8 cellular contexts compared by ENCODE assay signal in the genomic region with DNA sequence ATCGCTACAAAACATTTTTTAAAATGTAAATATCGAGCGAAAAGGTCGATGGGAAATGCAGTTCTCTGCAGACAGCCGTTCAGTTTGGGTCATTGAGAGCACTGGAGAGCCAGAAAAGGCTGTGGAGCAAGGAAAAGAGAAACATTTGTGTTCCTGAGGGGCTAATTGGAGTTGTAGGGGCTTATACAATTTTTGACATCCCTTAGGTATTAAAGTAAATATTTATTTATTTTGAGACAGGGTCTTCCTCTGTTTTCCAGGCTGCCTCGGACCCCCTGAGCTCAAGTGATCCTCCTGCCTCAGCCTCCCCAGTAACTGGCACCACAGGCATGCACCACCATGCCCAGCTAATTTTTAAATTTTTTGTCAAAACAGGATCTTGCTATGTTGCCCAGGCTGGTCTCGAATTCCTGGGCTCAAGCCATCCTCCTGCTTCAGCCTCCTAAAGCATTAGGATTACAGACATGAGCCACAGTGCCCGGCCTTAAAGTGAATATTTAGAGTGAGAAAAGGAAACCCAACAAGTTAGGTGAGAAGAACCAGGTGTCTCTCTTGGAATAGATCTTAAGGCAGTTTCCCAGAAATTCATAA. TPM values are rescaled to one million over a fixed set of nuclear protein-coding genes. Genes with fewer than 3 reads are reported as not detected.
DNase-seq lines count a peak whose midpoint lies in the region; ATAC-seq and TF ChIP-seq lines count a peak whose summit lies in the region.

No MANE protein-coding gene starts in this region.

- no TSS peak for BruUV-seq in HCT116 (replicated peaks; lab: Mats Ljungman, UMichigan)

- intact Hi-C loops in HCT116 (cut with micrococcal nuclease), result no loop called here
- intact Hi-C loops in left lung (cut with DNase I), result no loop called here
- intact Hi-C loops in transverse colon (cut with DNase I; ENCODE audit: low total_unique reads), result no loop called here

- RAD21 ChIA-PET in HCT116 (lab: Charles Lee; ENCODE audit: low non-redundant PET in 1 of 2, low total read pairs in 2 of 2, uncharacterized antibody in 2 of 2, unreplicated experiment in 2 of 2), result no interaction called here

- peaks cover 35% of the 10 kb centered on the region for H3K79me2 ChIP-seq in HCT116 (ENCODE audit: insufficient read depth, low read length)

- H3K36me3 ChIP-seq in HCT116 (ENCODE audit: control insufficient read depth in 1 of 2, insufficient read depth in 2 of 2, low read length in 2 of 2), result no peaks in the 10 kb centered on the region
- no peaks in the 10 kb centered on the region for H3K36me3 ChIP-seq in left lung
- H3K36me3 ChIP-seq in transverse colon, result no peaks in the 10 kb centered on the region

- WGBS in transverse colon (ENCODE audit: low coverage in 1 of 2), 2 donors, result 30 to 33% methylated on average over 4 to 8 of the region's 8 CpGs

- no peak for TF ChIP-seq RAD21 in HCT116 (IDR thresholded peaks at IDR 0.05; ENCODE audit: low read depth)

- H3K4me1 ChIP-seq in HCT116 (ENCODE audit: control insufficient read depth in 1 of 2, insufficient read depth in 2 of 2, low read length in 2 of 2), result peaks cover 17 to 46% of the 10 kb centered on the region in 2 experiments
- peaks cover 22 to 79% of the 10 kb centered on the region in 2 donors for H3K4me1 ChIP-seq in left lung
- H3K4me1 ChIP-seq in transverse colon, result peaks cover 16 to 47% (median 31%) of the 10 kb centered on the region in 4 donors

- H3K9me3 ChIP-seq in HCT116 (ENCODE audit: control insufficient read depth in 1 of 2, insufficient read depth in 1 of 2, low read depth in 1 of 2, low read length in 2 of 2) (no peaks in the 10 kb centered on the region), left lung (no peaks in the 10 kb centered on the region), transverse colon (no peaks in the 10 kb centered on the region)

- no peak for TF ChIP-seq POLR2A in HCT116 (IDR thresholded peaks at IDR 0.05; ENCODE audit: borderline replicate concordance, extremely low read depth, insufficient read depth, insufficient read length)
- no peak for TF ChIP-seq POLR2A in transverse colon (IDR thresholded peaks at IDR 0.05)

- peak overlapping the region; percentile 54 for H3K27ac ChIP-seq in HCT116 (ENCODE audit: low read depth, low read length)
- peak overlapping the region; percentile 78 to 92 for H3K27ac ChIP-seq in left lung
- H3K27ac ChIP-seq in transverse colon, result peak overlapping the region; percentile 80 to 91 (median 86)

- no peaks in the 10 kb centered on the region for H3K27me3 Mint-ChIP-seq in activated naive CD8-positive, alpha-beta T cell

- POLR2A ChIA-PET in AG04449 (lab: Yijun Ruan, JAX), result no interaction called here
- POLR2A ChIA-PET in HCT116 (lab: Charles Lee), result no interaction called here

- H2AFZ ChIP-seq in HCT116 (ENCODE audit: low read depth, low read length, poor library complexity, severe bottlenecking), result peak overlapping the region; percentile 82

- TF ChIP-seq CTCF in AG04449 (IDR thresholded peaks at IDR 0.05; ENCODE audit: insufficient read depth, low read length, missing control alignments) (no peak), HCT116 (IDR thresholded peaks at IDR 0.05 in 2 of 3, conservative IDR thresholded peaks at IDR 0.05 in 1 of 3; ENCODE audit: borderline replicate concordance in 1 of 3, insufficient read depth in 1 of 3, low read depth in 2 of 3, low read length in 2 of 3) (no peak), left lung (IDR thresholded peaks at IDR 0.05) (no peak), transverse colon (IDR thresholded peaks at IDR 0.05) (no peak)

- CTCF ChIA-PET in AG04449 (lab: Yijun Ruan, JAX) (interaction anchor here (0.6 to 1.0 kb wide), 2 partner anchors 19 to 129 kb away, joined by 4 read pairs; a partner anchor contains a TSS), HCT116 (lab: Charles Lee) (no interaction called here)

- peak overlapping the region; percentile 92 for H3K4me2 ChIP-seq in HCT116 (ENCODE audit: low read length)

- H3K4me3 ChIP-seq in AG04449 (ENCODE audit: low read depth, low read length) (peak overlapping the region; percentile 45), HCT116 (replicated peaks in 1 of 2; ENCODE audit: low read depth in 1 of 2, low read length in 2 of 2) (peak overlapping the region; percentile 45 to 59), left lung (peak overlapping the region; percentile 19 to 59), transverse colon (peak overlapping the region in 3 of 4 donors; percentile 23 to 61 (median 57))

- H3K27me3 ChIP-seq in HCT116 (ENCODE audit: insufficient read depth, low read length) (no peaks in the 10 kb centered on the region), left lung (no peaks in the 10 kb centered on the region), transverse colon (no peaks in the 10 kb centered on the region)

- no peaks in the 10 kb centered on the region for H3K36me3 Mint-ChIP-seq in activated naive CD8-positive, alpha-beta T cell

- H3K27ac Mint-ChIP-seq in activated naive CD8-positive, alpha-beta T cell, result peak overlapping the region; percentile 88

- no peak for TF ChIP-seq EP300 in transverse colon (IDR thresholded peaks at IDR 0.05; ENCODE audit: low read depth)

- no peaks in the 10 kb centered on the region for H3K9me3 Mint-ChIP-seq in activated naive CD8-positive, alpha-beta T cell (ENCODE audit: low read depth)

- H3K9ac ChIP-seq in HCT116 (ENCODE audit: low read length), result peak overlapping the region; percentile 70

- no peaks in the 10 kb centered on the region for H4K20me1 ChIP-seq in HCT116 (ENCODE audit: insufficient read depth)

- in situ Hi-C loops in transverse colon (cut with MboI; ENCODE audit: low pct_ligation_motif_present in 1 of 4, low pct_unique_long_range_greater_than_20kb in 1 of 4, low sequenced_read_pairs in 3 of 4), result no loop called here

- DNase-seq in AG04449 (ENCODE audit: low read depth, low spot score), result no peak
- DNase-seq in HCT116 (ENCODE audit: low read depth, low spot score), result no peak
- DNase-seq in left lung, result no peak
- no peak for DNase-seq in transverse colon
- no peak for DNase-seq in NCI-H345 (lab: John Stamatoyannopoulos, UW)
- DNase-seq in AG08396 (ENCODE audit: low spot score), result no peak

- no peaks in the 10 kb centered on the region for H3K9me2 ChIP-seq in HCT116 (ENCODE audit: insufficient read depth)

- no peak for ATAC-seq in HCT116
- ATAC-seq in left lung, result no peak
- no peak for ATAC-seq in GM19463 (IDR thresholded peaks at IDR 0.05; ENCODE audit: unreplicated experiment)

- peak overlapping the region; percentile 93 for H3K4me3 Mint-ChIP-seq in activated naive CD8-positive, alpha-beta T cell

- H3K4me1 Mint-ChIP-seq in activated naive CD8-positive, alpha-beta T cell (ENCODE audit: low read depth), result peaks cover 32% of the 10 kb centered on the region

TF ChIP-seq in HCT116, 20 proteins besides CTCF, POLR2A, EP300 and RAD21 (continues in another document):
- no peak for TF ChIP-seq ZNF274 (IDR thresholded peaks at IDR 0.05; ENCODE audit: low read depth, low read length)
- no peak for TF ChIP-seq ZFX (IDR thresholded peaks at IDR 0.05)
- TF ChIP-seq, protein P1, sequence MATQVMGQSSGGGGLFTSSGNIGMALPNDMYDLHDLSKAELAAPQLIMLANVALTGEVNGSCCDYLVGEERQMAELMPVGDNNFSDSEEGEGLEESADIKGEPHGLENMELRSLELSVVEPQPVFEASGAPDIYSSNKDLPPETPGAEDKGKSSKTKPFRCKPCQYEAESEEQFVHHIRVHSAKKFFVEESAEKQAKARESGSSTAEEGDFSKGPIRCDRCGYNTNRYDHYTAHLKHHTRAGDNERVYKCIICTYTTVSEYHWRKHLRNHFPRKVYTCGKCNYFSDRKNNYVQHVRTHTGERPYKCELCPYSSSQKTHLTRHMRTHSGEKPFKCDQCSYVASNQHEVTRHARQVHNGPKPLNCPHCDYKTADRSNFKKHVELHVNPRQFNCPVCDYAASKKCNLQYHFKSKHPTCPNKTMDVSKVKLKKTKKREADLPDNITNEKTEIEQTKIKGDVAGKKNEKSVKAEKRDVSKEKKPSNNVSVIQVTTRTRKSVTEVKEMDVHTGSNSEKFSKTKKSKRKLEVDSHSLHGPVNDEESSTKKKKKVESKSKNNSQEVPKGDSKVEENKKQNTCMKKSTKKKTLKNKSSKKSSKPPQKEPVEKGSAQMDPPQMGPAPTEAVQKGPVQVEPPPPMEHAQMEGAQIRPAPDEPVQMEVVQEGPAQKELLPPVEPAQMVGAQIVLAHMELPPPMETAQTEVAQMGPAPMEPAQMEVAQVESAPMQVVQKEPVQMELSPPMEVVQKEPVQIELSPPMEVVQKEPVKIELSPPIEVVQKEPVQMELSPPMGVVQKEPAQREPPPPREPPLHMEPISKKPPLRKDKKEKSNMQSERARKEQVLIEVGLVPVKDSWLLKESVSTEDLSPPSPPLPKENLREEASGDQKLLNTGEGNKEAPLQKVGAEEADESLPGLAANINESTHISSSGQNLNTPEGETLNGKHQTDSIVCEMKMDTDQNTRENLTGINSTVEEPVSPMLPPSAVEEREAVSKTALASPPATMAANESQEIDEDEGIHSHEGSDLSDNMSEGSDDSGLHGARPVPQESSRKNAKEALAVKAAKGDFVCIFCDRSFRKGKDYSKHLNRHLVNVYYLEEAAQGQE (IDR thresholded peaks at IDR 0.05; ENCODE audit: low read depth), result no peak
- TF ChIP-seq, protein P2, sequence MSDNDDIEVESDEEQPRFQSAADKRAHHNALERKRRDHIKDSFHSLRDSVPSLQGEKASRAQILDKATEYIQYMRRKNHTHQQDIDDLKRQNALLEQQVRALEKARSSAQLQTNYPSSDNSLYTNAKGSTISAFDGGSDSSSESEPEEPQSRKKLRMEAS (IDR thresholded peaks at IDR 0.05), result no peak
- TF ChIP-seq, protein P3, sequence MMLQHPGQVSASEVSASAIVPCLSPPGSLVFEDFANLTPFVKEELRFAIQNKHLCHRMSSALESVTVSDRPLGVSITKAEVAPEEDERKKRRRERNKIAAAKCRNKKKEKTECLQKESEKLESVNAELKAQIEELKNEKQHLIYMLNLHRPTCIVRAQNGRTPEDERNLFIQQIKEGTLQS (IDR thresholded peaks at IDR 0.05), result no peak
- TF ChIP-seq EZH2 (IDR thresholded peaks at IDR 0.05), result no peak

RNA-seq across cellular contexts. Expression of a gene that starts 0.8 kb away (rescaled TPM):
- total RNA-seq in HCT116 (2021; ENCODE audit: unreplicated experiment) (67.5 TPM), left lung (10 to 100 TPM; 52.0 to 59.6 TPM), transverse colon (10 to 100 TPM; 15.0 to 24.5 (median 18.4) TPM)
- polyA plus RNA-seq in HCT116 (2012), result 109 and 112 TPM in 2 replicates

RNA-seq across cellular contexts. Expression of a gene that starts 3.1 kb away (rescaled TPM):
- total RNA-seq in HCT116 (2021; ENCODE audit: unreplicated experiment) (11.0 TPM), left lung (10 to 100 TPM; 11.8 to 12.4 TPM), transverse colon (10 to 100 TPM; 14.9 to 44.5 (median 17.6) TPM)
- 11.4 and 12.1 TPM in 2 replicates for polyA plus RNA-seq in HCT116 (2012)

RNA-seq across cellular contexts. Expression of a gene that starts 12.5 kb away (rescaled TPM):
- total RNA-seq in HCT116 (2021; ENCODE audit: unreplicated experiment), result 135 TPM
- polyA plus RNA-seq in HCT116 (2012), result 383 and 389 TPM in 2 replicates
- total RNA-seq in left lung, result 100 to 1,000 TPM in 1 of 2 donors, 10 to 100 TPM in 1; 63.2 to 120 TPM
- 1,000 to 10,000 TPM in 1 of 4 donors, 100 to 1,000 TPM in 2, 10 to 100 TPM in 1; 76.0 to 1,160 (median 338) TPM for total RNA-seq in transverse colon

RNA-seq across cellular contexts. Expression of a gene that starts 19.1 kb away (rescaled TPM):
- total RNA-seq in HCT116 (2021; ENCODE audit: unreplicated experiment), result 3.5 TPM
- 1.5 and 2.5 TPM in 2 replicates for polyA plus RNA-seq in HCT116 (2012)
- 1 to 10 TPM; 7.6 to 9.6 TPM for total RNA-seq in left lung
- total RNA-seq in transverse colon, result 10 to 100 TPM in 3 of 4 donors, 1 to 10 TPM in 1; 7.0 to 59.5 (median 20.3) TPM

RNA-seq across cellular contexts. Expression of a gene that starts 52.2 kb away (rescaled TPM):
- total RNA-seq in HCT116 (2021; ENCODE audit: unreplicated experiment) (500 TPM), left lung (100 to 1,000 TPM; 206 to 317 TPM), transverse colon (1,000 to 10,000 TPM in 2 of 4 donors, 100 to 1,000 TPM in 2; 396 to 1,376 (median 946) TPM)
- 492 and 532 TPM in 2 replicates for polyA plus RNA-seq in HCT116 (2012)
